Comparison of ENCODE assay signal across 28 cellular contexts in genomic region chr7:2125931-2126330, GRCh38.
"Had no signal": no experiment of that assay in that cellular context is flagged by ENCODE, and none has a peak within 500 bp of the region (broad histone marks: within the 10 kb centered on the region; RNA-seq: fewer than 3 reads in every experiment).

No MANE protein-coding gene starts in this region.

- H3K9me3 ChIP-seq: ovary, psoas muscle, right lobe of liver, sigmoid colon, stomach, tibial artery, transverse colon, upper lobe of right lung, uterus had no signal

- DNase-seq: naive thymus-derived CD8-positive, alpha-beta T cell; nephron progenitor cell; occipital lobe; ovary; posterior cingulate gyrus; psoas muscle; right cardiac atrium; right lobe of liver; sigmoid colon; small intestine; stimulated activated CD4-positive, alpha-beta T cell treated with anti-CD3 and anti-CD28 coated beads, Interleukin-15, amount 100 ng/mL, for 24 hours; stimulated activated CD4-positive, alpha-beta T cell treated with anti-CD3 and anti-CD28 coated beads, Interleukin-2, amount 100 ng/mL, for 24 hours; stimulated activated CD4-positive, alpha-beta T cell treated with anti-CD3 and anti-CD28 coated beads, Interleukin-2, amount 100 ng/mL, for 48 hours; stimulated activated CD4-positive, alpha-beta T cell treated with anti-CD3 and anti-CD28 coated beads, Interleukin-4, amount 100 ng/mL, for 24 hours; stimulated activated naive B cell treated with anti-CD40 and anti-IgM and Interleukin-4, amounts not matched to agents 10 μg/mL and 1 μg/mL and 100 μg/mL, for 72 hours; stimulated activated naive CD4-positive, alpha-beta T cell treated with Interleukin-2 at 50 U/mL for 16 hours; stomach; tibial artery; transverse colon; upper lobe of right lung; uterus had no signal

- H2AFZ ChIP-seq: parathyroid adenoma had no signal

- H3K27ac Mint-ChIP-seq: natural killer cell treated with Interleukin-12 subunit alpha and Interleukin-12 subunit beta and Interleukin-15 and Interleukin-18, amount 100 ng/mL, for 72 hours; nephron progenitor cell; progenitor cell of endocrine pancreas; stimulated activated effector memory CD8-positive, alpha-beta T cell treated with anti-CD3 and anti-CD28 coated beads, Interleukin-12 subunit alpha, Interleukin-12 subunit beta, amount 100 ng/mL, for 72 hours; stimulated activated naive B cell treated with anti-CD40 and anti-IgM and Interleukin-4, amounts not matched to agents 10 μg/mL and 1 μg/mL and 100 μg/mL, for 72 hours; stimulated activated naive CD8-positive, alpha-beta T cell treated with anti-CD3 and anti-CD28 coated beads, Interleukin-15, Interleukin-2, amounts not matched to agents 100 ng/mL and 50 ng/mL, for 24 hours; type B pancreatic cell had no signal

- H3K27me3 Mint-ChIP-seq: naive thymus-derived CD8-positive, alpha-beta T cell; natural killer cell treated with Interleukin-12 subunit alpha and Interleukin-12 subunit beta and Interleukin-15 and Interleukin-18, amount 100 ng/mL, for 72 hours; progenitor cell of endocrine pancreas; stimulated activated naive B cell treated with anti-CD40 and anti-IgM and Interleukin-4, amounts not matched to agents 10 μg/mL and 1 μg/mL and 100 μg/mL, for 72 hours; stimulated activated naive CD8-positive, alpha-beta T cell treated with anti-CD3 and anti-CD28 coated beads, Interleukin-15, Interleukin-2, amounts not matched to agents 100 ng/mL and 50 ng/mL, for 24 hours; type B pancreatic cell had no signal

- H3K27ac ChIP-seq: ovary, parathyroid adenoma, psoas muscle, right lobe of liver, sigmoid colon, stomach, tibial artery, transverse colon, upper lobe of right lung, uterus had no signal

- H3K4me1 ChIP-seq: parathyroid adenoma, right lobe of liver, transverse colon, uterus had no signal

- H3K9me3 Mint-ChIP-seq: naive thymus-derived CD8-positive, alpha-beta T cell; natural killer cell treated with Interleukin-12 subunit alpha and Interleukin-12 subunit beta and Interleukin-15 and Interleukin-18, amount 100 ng/mL, for 72 hours; nephron progenitor cell; neural crest cell; stimulated activated effector memory CD8-positive, alpha-beta T cell treated with anti-CD3 and anti-CD28 coated beads, Interleukin-12 subunit alpha, Interleukin-12 subunit beta, amount 100 ng/mL, for 72 hours; stimulated activated naive B cell treated with anti-CD40 and anti-IgM and Interleukin-4, amounts not matched to agents 10 μg/mL and 1 μg/mL and 100 μg/mL, for 72 hours; stimulated activated naive CD8-positive, alpha-beta T cell treated with anti-CD3 and anti-CD28 coated beads, Interleukin-15, Interleukin-2, amounts not matched to agents 100 ng/mL and 50 ng/mL, for 24 hours; type B pancreatic cell had no signal

- H3K36me3 Mint-ChIP-seq: natural killer cell treated with Interleukin-12 subunit alpha and Interleukin-12 subunit beta and Interleukin-15 and Interleukin-18, amount 100 ng/mL, for 72 hours; type B pancreatic cell had no signal

- H3K4me3 Mint-ChIP-seq: naive thymus-derived CD8-positive, alpha-beta T cell; natural killer cell treated with Interleukin-12 subunit alpha and Interleukin-12 subunit beta and Interleukin-15 and Interleukin-18, amount 100 ng/mL, for 72 hours; nephron progenitor cell; neural crest cell; stimulated activated effector memory CD8-positive, alpha-beta T cell treated with anti-CD3 and anti-CD28 coated beads, Interleukin-12 subunit alpha, Interleukin-12 subunit beta, amount 100 ng/mL, for 72 hours; stimulated activated naive B cell treated with anti-CD40 and anti-IgM and Interleukin-4, amounts not matched to agents 10 μg/mL and 1 μg/mL and 100 μg/mL, for 72 hours; stimulated activated naive CD8-positive, alpha-beta T cell treated with anti-CD3 and anti-CD28 coated beads, Interleukin-15, Interleukin-2, amounts not matched to agents 100 ng/mL and 50 ng/mL, for 24 hours; type B pancreatic cell had no signal

- H3K27me3 ChIP-seq: ovary, right lobe of liver, sigmoid colon, stomach, tibial artery, transverse colon, upper lobe of right lung, uterus had no signal

- ATAC-seq: naive thymus-derived CD8-positive, alpha-beta T cell; psoas muscle; right cardiac atrium; stimulated activated effector memory CD8-positive, alpha-beta T cell treated with anti-CD3 and anti-CD28 coated beads, Interleukin-12 subunit alpha, Interleukin-12 subunit beta, amount 100 ng/mL, for 72 hours; stimulated activated naive B cell treated with anti-CD40 and anti-IgM and Interleukin-4, amounts not matched to agents 10 μg/mL and 1 μg/mL and 100 μg/mL, for 72 hours; upper lobe of right lung had no signal

- H3K4me3 ChIP-seq: ovary, psoas muscle, right lobe of liver, sigmoid colon, stomach, tibial artery, transverse colon, upper lobe of right lung, uterus had no signal

- H3K36me3 ChIP-seq: ovary, right lobe of liver, transverse colon, upper lobe of right lung, uterus had no signal

- H3K9ac ChIP-seq: parathyroid adenoma had no signal
